ENCODE assay signal across 9 cellular contexts in genomic region chr3:98359993-98360675, GRCh38. TPM values are rescaled to one million over a fixed set of nuclear protein-coding genes. Genes with fewer than 3 reads are reported as not detected.
A peak's percentile ranks its signal among the peaks of the same experiment; 100 is the strongest.
DNase-seq lines count a peak whose midpoint lies in the region; ATAC-seq and TF ChIP-seq lines count a peak whose summit lies in the region.
"Had no signal": no experiment of that assay in that cellular context is flagged by ENCODE, and none has a peak within 500 bp of the region (broad histone marks: within the 10 kb centered on the region; RNA-seq: fewer than 3 reads in every experiment).

No MANE protein-coding gene starts in this region.

- H3K27me3 Mint-ChIP-seq in activated naive CD8-positive, alpha-beta T cell treated with anti-CD3 and anti-CD28 coated beads, Interleukin-2, amount 50 U/mL, for 24 hours = peaks cover 4% of the 10 kb centered on the region

- H3K27me3 ChIP-seq in GM06990 (replicated peaks; ENCODE audit: control insufficient read depth, insufficient read depth, low read length) = no peaks in the 10 kb centered on the region
- no peaks in the 10 kb centered on the region for H3K27me3 ChIP-seq in transverse colon
- H3K27me3 ChIP-seq in colonic mucosa = no peaks in the 10 kb centered on the region

- TF ChIP-seq CTCF in GM06990 (IDR thresholded peaks at IDR 0.05; ENCODE audit: insufficient read depth, low read length, poor library complexity, severe bottlenecking) (peak; percentile 72), transverse colon (IDR thresholded peaks at IDR 0.05) (no peak), colonic mucosa (IDR thresholded peaks at IDR 0.05) (no peak)

- no peaks in the 10 kb centered on the region for H3K36me3 ChIP-seq in GM06990 (ENCODE audit: control insufficient read depth, insufficient read depth, low read length)
- no peaks in the 10 kb centered on the region for H3K36me3 ChIP-seq in transverse colon
- H3K36me3 ChIP-seq in colonic mucosa = no peaks in the 10 kb centered on the region

- in situ Hi-C loops in transverse colon (cut with MboI; ENCODE audit: low pct_ligation_motif_present in 1 of 4, low pct_unique_long_range_greater_than_20kb in 1 of 4, low sequenced_read_pairs in 3 of 4) = no loop called here

- no peak for TF ChIP-seq EP300 in transverse colon (IDR thresholded peaks at IDR 0.05; ENCODE audit: low read depth)

- peak; percentile 76 for ATAC-seq in GM19452 (IDR thresholded peaks at IDR 0.05; ENCODE audit: unreplicated experiment)
- ATAC-seq in HG03342 (IDR thresholded peaks at IDR 0.05; ENCODE audit: unreplicated experiment) = peak; percentile 76
- ATAC-seq in activated naive CD8-positive, alpha-beta T cell treated with anti-CD3 and anti-CD28 coated beads, Interleukin-2, amount 50 U/mL, for 24 hours = peak; percentile 52

- H3K9ac ChIP-seq in colonic mucosa (ENCODE audit: low read depth in 2 of 2, low read length in 2 of 2) = no peak overlapping the region

- no peaks in the 10 kb centered on the region for H3K36me3 Mint-ChIP-seq in activated naive CD8-positive, alpha-beta T cell treated with anti-CD3 and anti-CD28 coated beads, Interleukin-2, amount 50 U/mL, for 24 hours (ENCODE audit: low read depth)

- no peak overlapping the region for H3K4me3 Mint-ChIP-seq in activated naive CD8-positive, alpha-beta T cell treated with anti-CD3 and anti-CD28 coated beads, Interleukin-2, amount 50 U/mL, for 24 hours
- H3K4me3 Mint-ChIP-seq: activated naive CD4-positive, alpha-beta T cell treated with anti-CD3 and anti-CD28 coated beads, Interleukin-2, amount 50 U/mL, for 24 hours had no signal

- DNase-seq in GM06990 (ENCODE audit: extremely low read depth, insufficient read length) = peak; percentile 62
- DNase-seq in activated naive CD8-positive, alpha-beta T cell treated with anti-CD3 and anti-CD28 coated beads, Interleukin-2, amount 50 U/mL, for 24 hours = no peak
- no peak for DNase-seq in transverse colon
- no peak for DNase-seq in nucleus accumbens (lab: John Stamatoyannopoulos, UW)
- DNase-seq in colonic mucosa = no peak
- DNase-seq in NCI-H2107 treated with DMSO at 0.1 percent for 48 hours (lab: John Stamatoyannopoulos, UW; ENCODE audit: unreplicated experiment) = no peak

- H3K9me3 Mint-ChIP-seq in activated naive CD8-positive, alpha-beta T cell treated with anti-CD3 and anti-CD28 coated beads, Interleukin-2, amount 50 U/mL, for 24 hours = peaks cover 23% of the 10 kb centered on the region

- WGBS in transverse colon (ENCODE audit: low coverage in 1 of 2), 2 donors = 65% methylated on average over 1 of the region's 1 CpG; no CpG with 5 or more reads in 1 of the 2 donors

- no peaks in the 10 kb centered on the region for H3K9me3 ChIP-seq in transverse colon
- no peaks in the 10 kb centered on the region for H3K9me3 ChIP-seq in colonic mucosa

- intact Hi-C loops in transverse colon (cut with DNase I; ENCODE audit: low total_unique reads) = no loop called here
- intact Hi-C loops in colonic mucosa (cut with DNase I) = no loop called here

- no peak for TF ChIP-seq POLR2A in transverse colon (IDR thresholded peaks at IDR 0.05)

- H3K4me1 Mint-ChIP-seq in activated naive CD8-positive, alpha-beta T cell treated with anti-CD3 and anti-CD28 coated beads, Interleukin-2, amount 50 U/mL, for 24 hours = no peaks in the 10 kb centered on the region
- H3K4me1 Mint-ChIP-seq: activated naive CD4-positive, alpha-beta T cell treated with anti-CD3 and anti-CD28 coated beads, Interleukin-2, amount 50 U/mL, for 24 hours had no signal

- H3K27ac ChIP-seq in transverse colon = no peak overlapping the region
- no peak overlapping the region for H3K27ac ChIP-seq in colonic mucosa

- H3K4me1 ChIP-seq in transverse colon = no peaks in the 10 kb centered on the region
- H3K4me1 ChIP-seq in colonic mucosa = no peaks in the 10 kb centered on the region

- no peak overlapping the region for H3K27ac Mint-ChIP-seq in activated naive CD8-positive, alpha-beta T cell treated with anti-CD3 and anti-CD28 coated beads, Interleukin-2, amount 50 U/mL, for 24 hours
- H3K27ac Mint-ChIP-seq: activated naive CD4-positive, alpha-beta T cell treated with anti-CD3 and anti-CD28 coated beads, Interleukin-2, amount 50 U/mL, for 24 hours had no signal

- H3K4me3 ChIP-seq in GM06990 (replicated peaks; ENCODE audit: low read depth, low read length) = no peak overlapping the region
- no peak overlapping the region for H3K4me3 ChIP-seq in transverse colon
- no peak overlapping the region for H3K4me3 ChIP-seq in colonic mucosa

RNA-seq across cellular contexts. Expression of gene OR5K4, which starts 6.5 kb away (rescaled TPM):
- total RNA-seq in transverse colon (not detected), colonic mucosa (not detected)

RNA-seq across cellular contexts. Expression of gene OR5K3, which starts 30.3 kb away (rescaled TPM):
- not detected for total RNA-seq in transverse colon
- total RNA-seq in colonic mucosa = not detected
